In the genomic region with DNA sequence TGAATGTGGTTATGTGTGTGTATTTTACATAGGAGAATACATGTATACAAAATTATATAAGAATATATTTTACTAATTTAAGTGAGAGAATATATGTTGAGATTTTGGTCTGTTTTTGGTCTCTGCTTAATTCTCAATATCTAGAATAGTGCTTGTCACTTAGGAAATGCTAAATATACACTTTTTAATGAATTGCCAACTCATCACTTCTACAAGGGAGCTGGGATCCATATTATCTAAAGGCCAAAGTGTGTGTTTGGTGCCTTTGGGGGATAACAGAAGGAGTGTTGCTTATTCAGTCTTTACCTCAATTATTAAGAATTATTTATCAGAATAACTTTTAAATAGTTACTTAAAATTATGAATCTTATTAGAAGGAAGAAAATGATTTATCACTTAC, we compare ENCODE assay signal across 34 cellular contexts.
DNase-seq lines count a peak whose midpoint lies in the region; ATAC-seq, FAIRE-seq and TF ChIP-seq lines count a peak whose summit lies in the region.
"Had no signal": no experiment of that assay in that cellular context is flagged by ENCODE, and none has a peak within 500 bp of the region (broad histone marks: within the 10 kb centered on the region; RNA-seq: fewer than 3 reads in every experiment).

No MANE protein-coding gene starts in this region.

- H2AK5ac ChIP-seq in IMR-90 (ENCODE audit: low read depth, low read length), result no peak overlapping the region

- H3K79me1 ChIP-seq in IMR-90 (ENCODE audit: low read depth in 1 of 2, low read length in 2 of 2), result no peaks in the 10 kb centered on the region

- no peak for ATAC-seq in HepG2
- no peak for ATAC-seq in right lobe of liver
- ATAC-seq in A549, result no peak
- ATAC-seq in IMR-90 (ENCODE audit: low read depth), result no peak
- no peak for ATAC-seq in K562
- no peak for ATAC-seq in GM18502 (IDR thresholded peaks at IDR 0.05; ENCODE audit: poor library complexity, unreplicated experiment)
- no peak for ATAC-seq in GM18858 (IDR thresholded peaks at IDR 0.05; ENCODE audit: unreplicated experiment)
- ATAC-seq: CD8-positive, alpha-beta T cell had no signal

- H3K79me2 ChIP-seq in HepG2 (ENCODE audit: insufficient read depth, low read length) (no peaks in the 10 kb centered on the region), K562 (ENCODE audit: control insufficient read depth, insufficient read depth, low read length) (no peaks in the 10 kb centered on the region)

- DNase-seq in HepG2 (ENCODE audit: low spot score) (no peak), right lobe of liver (no peak), A549 (ENCODE audit: low read depth in 1 of 2, low spot score in 1 of 2) (no peak), IMR-90 (no peak), K562 (ENCODE audit: extremely low read depth in 1 of 4, low spot score in 3 of 4) (no peak), GOT3 (lab: John Stamatoyannopoulos, UW) (no peak)
- DNase-seq: 8988T; ACHN; AML-193; BE2C; C1 segment of cervical spinal cord; Caco-2; Calu3; CD4-positive, alpha-beta memory T cell; CD4-positive, alpha-beta T cell; CD4-positive, CD25-positive, alpha-beta regulatory T cell; CD8-positive, alpha-beta memory T cell; CD8-positive, alpha-beta T cell; COR-L47; DMS 273 treated with DMSO at 0.1 percent for 48 hours; DMS153; DMS53; DMS79; DMS79 treated with DMSO at 0.1 percent for 48 hours; DND-41; EL had no signal

- H4K91ac ChIP-seq in IMR-90 (ENCODE audit: insufficient read depth, low read depth, low read length), result no peak overlapping the region

- H2BK20ac ChIP-seq in IMR-90 (ENCODE audit: low read depth, low read length), result no peak overlapping the region

- H4K20me1 ChIP-seq in HepG2 (ENCODE audit: insufficient read depth, low read length), result no peaks in the 10 kb centered on the region
- H4K20me1 ChIP-seq in IMR-90 (ENCODE audit: insufficient read depth, low read length), result no peaks in the 10 kb centered on the region
- no peaks in the 10 kb centered on the region for H4K20me1 ChIP-seq in K562 (replicated peaks; ENCODE audit: control insufficient read depth, insufficient read depth, low read length)
- H4K20me1 ChIP-seq: BLaER1; BLaER1 treated with 17β-estradiol and CSF1 and Interleukin-3, amounts not matched to agents 10 nM and 100 nM had no signal

- H3K4me3 ChIP-seq in HepG2 (replicated peaks in 1 of 3; ENCODE audit: insufficient read depth in 1 of 3, low read depth in 2 of 3, low read length in 3 of 3) (no peak overlapping the region), right lobe of liver (no peak overlapping the region), A549 (no peak overlapping the region), IMR-90 (ENCODE audit: insufficient read depth, low read depth, low read length) (no peak overlapping the region), K562 (no peak overlapping the region)
- H3K4me3 ChIP-seq: BLaER1; BLaER1 treated with 17β-estradiol and CSF1 and Interleukin-3, amounts not matched to agents 10 nM and 100 nM had no signal

- no peak overlapping the region for H3K4ac ChIP-seq in IMR-90 (ENCODE audit: low read depth, low read length)

- H3K4me1 ChIP-seq in HepG2 (ENCODE audit: insufficient read depth, low read length) (no peaks in the 10 kb centered on the region), right lobe of liver (no peaks in the 10 kb centered on the region), A549 (no peaks in the 10 kb centered on the region), IMR-90 (ENCODE audit: control insufficient read depth, insufficient read depth, low read length) (no peaks in the 10 kb centered on the region), K562 (replicated peaks in 1 of 2; ENCODE audit: control insufficient read depth in 2 of 2, insufficient read depth in 2 of 2, low read length in 2 of 2) (no peaks in the 10 kb centered on the region)
- H3K4me1 ChIP-seq: BE2C; BLaER1; BLaER1 treated with 17β-estradiol and CSF1 and Interleukin-3, amounts not matched to agents 10 nM and 100 nM; Caco-2 had no signal

- H3K27me3 ChIP-seq in HepG2 (ENCODE audit: control insufficient read depth in 1 of 2, insufficient read depth in 2 of 2, low read length in 2 of 2) (no peaks in the 10 kb centered on the region), right lobe of liver (no peaks in the 10 kb centered on the region), IMR-90 (ENCODE audit: control insufficient read depth, insufficient read depth, low read length) (no peaks in the 10 kb centered on the region), K562 (ENCODE audit: control insufficient read depth in 2 of 2, insufficient read depth in 2 of 2, low read length in 2 of 2) (no peaks in the 10 kb centered on the region)
- H3K27me3 ChIP-seq: BE2C; BLaER1; BLaER1 treated with 17β-estradiol and CSF1 and Interleukin-3, amounts not matched to agents 10 nM and 100 nM had no signal

- no peak overlapping the region for H4K8ac ChIP-seq in IMR-90 (ENCODE audit: low read depth in 2 of 2, low read length in 2 of 2)

- no peaks in the 10 kb centered on the region for H3K9me3 ChIP-seq in HepG2 (ENCODE audit: low read length)
- no peaks in the 10 kb centered on the region for H3K9me3 ChIP-seq in right lobe of liver
- H3K9me3 ChIP-seq in A549, result no peaks in the 10 kb centered on the region
- no peaks in the 10 kb centered on the region; the same call in none of the 2 replicates for H3K9me3 ChIP-seq in IMR-90 (ENCODE audit: control insufficient read depth, insufficient read depth, low read length)
- no peaks in the 10 kb centered on the region for H3K9me3 ChIP-seq in K562 (replicated peaks; ENCODE audit: control insufficient read depth, insufficient read depth, low read depth, low read length)
- H3K9me3 ChIP-seq: BE2C; BLaER1; BLaER1 treated with 17β-estradiol and CSF1 and Interleukin-3, amounts not matched to agents 10 nM and 100 nM; Caco-2 had no signal

- H2AFZ ChIP-seq in HepG2 (ENCODE audit: low read length) (no peak overlapping the region), IMR-90 (replicated peaks; ENCODE audit: low read length, poor library complexity) (no peak overlapping the region), K562 (ENCODE audit: low read depth, low read length) (no peak overlapping the region)

- TF ChIP-seq EP300 in HepG2 (IDR thresholded peaks at IDR 0.05; ENCODE audit: low read depth in 2 of 2, low read length in 2 of 2) (no peak), HepG2 (CRISPR knock-in tag; IDR thresholded peaks at IDR 0.05; ENCODE audit: borderline replicate concordance) (no peak), A549 (IDR thresholded peaks at IDR 0.05) (no peak), K562 (IDR thresholded peaks at IDR 0.05; ENCODE audit: low read length) (no peak)

- BruUV-seq in HepG2 (replicated peaks; lab: Mats Ljungman, UMichigan) (no TSS peak), IMR-90 (replicated peaks; lab: Mats Ljungman, UMichigan) (no TSS peak), K562 (replicated peaks; lab: Mats Ljungman, UMichigan) (no TSS peak)

- FAIRE-seq in HepG2 (lab: Jason Lieb, UNC) (no peak), A549 (lab: Jason Lieb, UNC) (no peak), K562 (lab: Jason Lieb, UNC) (no peak)
- FAIRE-seq: A204.1, D721Med had no signal

- H3K18ac ChIP-seq in IMR-90 (ENCODE audit: low read depth, low read length), result no peak overlapping the region

- TF ChIP-seq RAD21 in HepG2 (CRISPR knock-in tag; IDR thresholded peaks at IDR 0.05) (no peak), A549 (conservative IDR thresholded peaks at IDR 0.05 in 1 of 2, IDR thresholded peaks at IDR 0.05 in 1 of 2) (no peak), IMR-90 (IDR thresholded peaks at IDR 0.05; ENCODE audit: low read length) (no peak), K562 (CRISPR knock-in tag; conservative IDR thresholded peaks at IDR 0.05 in 1 of 2, IDR thresholded peaks at IDR 0.05 in 1 of 2) (no peak)

- no peak overlapping the region for H3K23ac ChIP-seq in IMR-90 (ENCODE audit: low read depth, low read length)

- TF ChIP-seq CTCF in HepG2 (CRISPR knock-in tag; IDR thresholded peaks at IDR 0.05) (no peak), right lobe of liver (IDR thresholded peaks at IDR 0.05) (no peak), A549 (IDR thresholded peaks at IDR 0.05) (no peak), IMR-90 (conservative IDR thresholded peaks at IDR 0.05; ENCODE audit: low read depth, low read length) (no peak), K562 (IDR thresholded peaks at IDR 0.05 in 2 of 3, conservative IDR thresholded peaks at IDR 0.05 in 1 of 3; ENCODE audit: insufficient read depth in 2 of 3, low read depth in 1 of 3, low read length in 3 of 3) (no peak)

- no peak for TF ChIP-seq POLR2A in HepG2 (IDR thresholded peaks at IDR 0.05; ENCODE audit: insufficient read depth in 1 of 2, low read depth in 2 of 2, low read length in 2 of 2)
- no peak for TF ChIP-seq POLR2A in right lobe of liver (IDR thresholded peaks at IDR 0.05)
- no peak for TF ChIP-seq POLR2A in A549 (IDR thresholded peaks at IDR 0.05; ENCODE audit: low read length)
- no peak for TF ChIP-seq POLR2A in IMR-90 (IDR thresholded peaks at IDR 0.05; ENCODE audit: low read depth, low read length)
- no peak for TF ChIP-seq POLR2A in K562 (conservative IDR thresholded peaks at IDR 0.05)

- H3K4me2 ChIP-seq in HepG2 (ENCODE audit: low read depth, low read length) (no peak overlapping the region), A549 (no peak overlapping the region), IMR-90 (ENCODE audit: low read depth, low read length) (no peak overlapping the region), K562 (ENCODE audit: insufficient read depth, low read length) (no peak overlapping the region)
- H3K4me2 ChIP-seq: BLaER1; BLaER1 treated with 17β-estradiol and CSF1 and Interleukin-3, amounts not matched to agents 10 nM and 100 nM had no signal

- intact Hi-C loops in HepG2 (cut with micrococcal nuclease; ENCODE audit: unreplicated experiment), result no loop called here
- intact Hi-C loops in right lobe of liver (cut with DNase I), result no loop called here
- intact Hi-C loops in IMR-90 (cut with micrococcal nuclease), result no loop called here
- intact Hi-C loops in K562 (cut with micrococcal nuclease), result no loop called here

- in situ Hi-C loops in HepG2 (cut with HindIII; ENCODE audit: extremely low pct_ligation_motif_present, low pct_unique_long_range_greater_than_20kb), result no loop called here
- in situ Hi-C loops in IMR-90 (cut with MboI; ENCODE audit: low sequenced_read_pairs), result no loop called here
- in situ Hi-C loops in K562 (cut with MboI), result no loop called here

- no peaks in the 10 kb centered on the region for H3K36me3 ChIP-seq in HepG2 (replicated peaks in 1 of 2; ENCODE audit: control insufficient read depth in 1 of 2, insufficient read depth in 2 of 2, low read length in 2 of 2)
- H3K36me3 ChIP-seq in right lobe of liver, result no peaks in the 10 kb centered on the region
- H3K36me3 ChIP-seq in IMR-90 (ENCODE audit: control insufficient read depth, insufficient read depth, low read length), result no peaks in the 10 kb centered on the region
- no peaks in the 10 kb centered on the region for H3K36me3 ChIP-seq in K562 (ENCODE audit: control insufficient read depth, insufficient read depth, low read length)
- H3K36me3 ChIP-seq: BE2C; BLaER1; BLaER1 treated with 17β-estradiol and CSF1 and Interleukin-3, amounts not matched to agents 10 nM and 100 nM had no signal

- dilution Hi-C loops in IMR-90 (cut with HindIII; ENCODE audit: low sequenced_read_pairs, unreplicated experiment), result no loop called here

- H3K27ac ChIP-seq in HepG2 (ENCODE audit: extremely low read length, insufficient read depth, low read length) (no peak overlapping the region), right lobe of liver (no peak overlapping the region), A549 (no peak overlapping the region), IMR-90 (ENCODE audit: insufficient read depth, low read length) (no peak overlapping the region), K562 (ENCODE audit: extremely low read depth, low read depth, low read length) (no peak overlapping the region)
- H3K27ac ChIP-seq: 22Rv1; BLaER1; BLaER1 treated with 17β-estradiol and CSF1 and Interleukin-3, amounts not matched to agents 10 nM and 100 nM; C4-2B had no signal

- CTCF ChIA-PET in HepG2 (lab: Yijun Ruan, JAX; ENCODE audit: low intra/inter-chr PET ratio, low total read pairs) (no interaction called here), A549 (lab: Yijun Ruan, JAX) (no interaction called here), IMR-90 (lab: Yijun Ruan, JAX) (no interaction called here), K562 (lab: Yijun Ruan, JAX; ENCODE audit: low intra/inter-chr PET ratio) (no interaction called here)

- H3K56ac ChIP-seq in IMR-90 (ENCODE audit: extremely low read depth, insufficient read depth, low read length), result no peak overlapping the region

- no peak overlapping the region for H3K14ac ChIP-seq in IMR-90 (replicated peaks; ENCODE audit: low read depth, low read length)

- H4K5ac ChIP-seq in IMR-90 (ENCODE audit: low read depth, low read length), result no peak overlapping the region

- no peak overlapping the region for H3K9ac ChIP-seq in HepG2 (ENCODE audit: insufficient read depth, low read depth, low read length)
- H3K9ac ChIP-seq in IMR-90 (ENCODE audit: low read depth, low read length), result no peak overlapping the region
- H3K9ac ChIP-seq in K562 (ENCODE audit: insufficient read depth in 1 of 2, low read depth in 2 of 2, low read length in 2 of 2), result no peak overlapping the region
- H3K9ac ChIP-seq: BLaER1; BLaER1 treated with 17β-estradiol and CSF1 and Interleukin-3, amounts not matched to agents 10 nM and 100 nM had no signal

- no peak overlapping the region for H2BK15ac ChIP-seq in IMR-90 (ENCODE audit: low read depth, low read length)

- H2BK120ac ChIP-seq in IMR-90 (ENCODE audit: low read depth, low read length), result no peak overlapping the region

- no peak overlapping the region for H2BK5ac ChIP-seq in IMR-90 (ENCODE audit: low read depth, low read length, poor library complexity, severe bottlenecking)

- POLR2A ChIA-PET in HepG2 (lab: Yijun Ruan, JAX) (no interaction called here), A549 (lab: Yijun Ruan, JAX) (no interaction called here), IMR-90 (lab: Charles Lee; ENCODE audit: unreplicated experiment) (no interaction called here), K562 (lab: Yijun Ruan, JAX) (no interaction called here)

- no peak overlapping the region for H2AK9ac ChIP-seq in IMR-90 (replicated peaks; ENCODE audit: low read depth, low read length, poor library complexity)

- H3K9me1 ChIP-seq in IMR-90 (ENCODE audit: insufficient read depth, low read length) (no peaks in the 10 kb centered on the region), K562 (ENCODE audit: control insufficient read depth, insufficient read depth, low read length) (no peaks in the 10 kb centered on the region)
